Comparison of ENCODE assay signal across 2 cellular contexts in genomic region chr18:74733592-74733991, GRCh38.
TF ChIP-seq lines count a peak whose summit lies in the region.

No MANE protein-coding gene starts in this region.

TF ChIP-seq in GM12878, 131 proteins besides CTCF, POLR2A, EP300 and RAD21 (continued from another document):
- TF ChIP-seq ELK1 (IDR thresholded peaks at IDR 0.05; ENCODE audit: low read depth, low read length), result no peak
- TF ChIP-seq, protein P1, sequence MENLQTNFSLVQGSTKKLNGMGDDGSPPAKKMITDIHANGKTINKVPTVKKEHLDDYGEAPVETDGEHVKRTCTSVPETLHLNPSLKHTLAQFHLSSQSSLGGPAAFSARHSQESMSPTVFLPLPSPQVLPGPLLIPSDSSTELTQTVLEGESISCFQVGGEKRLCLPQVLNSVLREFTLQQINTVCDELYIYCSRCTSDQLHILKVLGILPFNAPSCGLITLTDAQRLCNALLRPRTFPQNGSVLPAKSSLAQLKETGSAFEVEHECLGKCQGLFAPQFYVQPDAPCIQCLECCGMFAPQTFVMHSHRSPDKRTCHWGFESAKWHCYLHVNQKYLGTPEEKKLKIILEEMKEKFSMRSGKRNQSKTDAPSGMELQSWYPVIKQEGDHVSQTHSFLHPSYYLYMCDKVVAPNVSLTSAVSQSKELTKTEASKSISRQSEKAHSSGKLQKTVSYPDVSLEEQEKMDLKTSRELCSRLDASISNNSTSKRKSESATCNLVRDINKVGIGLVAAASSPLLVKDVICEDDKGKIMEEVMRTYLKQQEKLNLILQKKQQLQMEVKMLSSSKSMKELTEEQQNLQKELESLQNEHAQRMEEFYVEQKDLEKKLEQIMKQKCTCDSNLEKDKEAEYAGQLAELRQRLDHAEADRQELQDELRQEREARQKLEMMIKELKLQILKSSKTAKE (IDR thresholded peaks at IDR 0.05; ENCODE audit: low read depth, poor library complexity, severe bottlenecking), result no peak
- TF ChIP-seq SIX5 (IDR thresholded peaks at IDR 0.05; ENCODE audit: low read depth, low read length, severe bottlenecking), result no peak
- TF ChIP-seq, protein P2, sequence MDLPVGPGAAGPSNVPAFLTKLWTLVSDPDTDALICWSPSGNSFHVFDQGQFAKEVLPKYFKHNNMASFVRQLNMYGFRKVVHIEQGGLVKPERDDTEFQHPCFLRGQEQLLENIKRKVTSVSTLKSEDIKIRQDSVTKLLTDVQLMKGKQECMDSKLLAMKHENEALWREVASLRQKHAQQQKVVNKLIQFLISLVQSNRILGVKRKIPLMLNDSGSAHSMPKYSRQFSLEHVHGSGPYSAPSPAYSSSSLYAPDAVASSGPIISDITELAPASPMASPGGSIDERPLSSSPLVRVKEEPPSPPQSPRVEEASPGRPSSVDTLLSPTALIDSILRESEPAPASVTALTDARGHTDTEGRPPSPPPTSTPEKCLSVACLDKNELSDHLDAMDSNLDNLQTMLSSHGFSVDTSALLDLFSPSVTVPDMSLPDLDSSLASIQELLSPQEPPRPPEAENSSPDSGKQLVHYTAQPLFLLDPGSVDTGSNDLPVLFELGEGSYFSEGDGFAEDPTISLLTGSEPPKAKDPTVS (IDR thresholded peaks at IDR 0.05; ENCODE audit: low read depth, low read length), result no peak
- TF ChIP-seq, protein P3, sequence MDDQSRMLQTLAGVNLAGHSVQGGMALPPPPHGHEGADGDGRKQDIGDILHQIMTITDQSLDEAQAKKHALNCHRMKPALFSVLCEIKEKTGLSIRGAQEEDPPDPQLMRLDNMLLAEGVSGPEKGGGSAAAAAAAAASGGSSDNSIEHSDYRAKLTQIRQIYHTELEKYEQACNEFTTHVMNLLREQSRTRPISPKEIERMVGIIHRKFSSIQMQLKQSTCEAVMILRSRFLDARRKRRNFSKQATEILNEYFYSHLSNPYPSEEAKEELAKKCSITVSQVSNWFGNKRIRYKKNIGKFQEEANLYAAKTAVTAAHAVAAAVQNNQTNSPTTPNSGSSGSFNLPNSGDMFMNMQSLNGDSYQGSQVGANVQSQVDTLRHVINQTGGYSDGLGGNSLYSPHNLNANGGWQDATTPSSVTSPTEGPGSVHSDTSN (IDR thresholded peaks at IDR 0.05; ENCODE audit: insufficient replicate concordance, low read depth, low read length), result no peak
- no peak for TF ChIP-seq BACH1 (IDR thresholded peaks at IDR 0.05; ENCODE audit: borderline replicate concordance)
- TF ChIP-seq RB1 (IDR thresholded peaks at IDR 0.05; ENCODE audit: borderline replicate concordance), result no peak

TF ChIP-seq in neural cell, 6 proteins besides CTCF, POLR2A, EP300 and RAD21 (continued from another document):
- no peak for TF ChIP-seq EZH2 (IDR thresholded peaks at IDR 0.05; ENCODE audit: borderline replicate concordance, insufficient read depth, low read length, poor library complexity, severe bottlenecking)
- TF ChIP-seq, protein P4, sequence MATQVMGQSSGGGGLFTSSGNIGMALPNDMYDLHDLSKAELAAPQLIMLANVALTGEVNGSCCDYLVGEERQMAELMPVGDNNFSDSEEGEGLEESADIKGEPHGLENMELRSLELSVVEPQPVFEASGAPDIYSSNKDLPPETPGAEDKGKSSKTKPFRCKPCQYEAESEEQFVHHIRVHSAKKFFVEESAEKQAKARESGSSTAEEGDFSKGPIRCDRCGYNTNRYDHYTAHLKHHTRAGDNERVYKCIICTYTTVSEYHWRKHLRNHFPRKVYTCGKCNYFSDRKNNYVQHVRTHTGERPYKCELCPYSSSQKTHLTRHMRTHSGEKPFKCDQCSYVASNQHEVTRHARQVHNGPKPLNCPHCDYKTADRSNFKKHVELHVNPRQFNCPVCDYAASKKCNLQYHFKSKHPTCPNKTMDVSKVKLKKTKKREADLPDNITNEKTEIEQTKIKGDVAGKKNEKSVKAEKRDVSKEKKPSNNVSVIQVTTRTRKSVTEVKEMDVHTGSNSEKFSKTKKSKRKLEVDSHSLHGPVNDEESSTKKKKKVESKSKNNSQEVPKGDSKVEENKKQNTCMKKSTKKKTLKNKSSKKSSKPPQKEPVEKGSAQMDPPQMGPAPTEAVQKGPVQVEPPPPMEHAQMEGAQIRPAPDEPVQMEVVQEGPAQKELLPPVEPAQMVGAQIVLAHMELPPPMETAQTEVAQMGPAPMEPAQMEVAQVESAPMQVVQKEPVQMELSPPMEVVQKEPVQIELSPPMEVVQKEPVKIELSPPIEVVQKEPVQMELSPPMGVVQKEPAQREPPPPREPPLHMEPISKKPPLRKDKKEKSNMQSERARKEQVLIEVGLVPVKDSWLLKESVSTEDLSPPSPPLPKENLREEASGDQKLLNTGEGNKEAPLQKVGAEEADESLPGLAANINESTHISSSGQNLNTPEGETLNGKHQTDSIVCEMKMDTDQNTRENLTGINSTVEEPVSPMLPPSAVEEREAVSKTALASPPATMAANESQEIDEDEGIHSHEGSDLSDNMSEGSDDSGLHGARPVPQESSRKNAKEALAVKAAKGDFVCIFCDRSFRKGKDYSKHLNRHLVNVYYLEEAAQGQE (IDR thresholded peaks at IDR 0.05; ENCODE audit: borderline replicate concordance), result no peak
TF ChIP-seq in neural cell: peak in this region for 0.
